ENCODE assay signal across 10 cellular contexts in genomic region chr1:20358761-20359263, GRCh38.
DNase-seq lines count a peak whose midpoint lies in the region; ATAC-seq and TF ChIP-seq lines count a peak whose summit lies in the region.
"Had no signal": no experiment of that assay in that cellular context is flagged by ENCODE, and none has a peak within 500 bp of the region (broad histone marks: within the 10 kb centered on the region; RNA-seq: fewer than 3 reads in every experiment).

No MANE protein-coding gene starts in this region.

- peaks cover 6 to 7% of the 10 kb centered on the region in 2 donors for H3K4me1 Mint-ChIP-seq in effector memory CD8-positive, alpha-beta T cell (ENCODE audit: low read depth in 2 of 2)
- peaks cover 22% of the 10 kb centered on the region for H3K4me1 Mint-ChIP-seq in activated naive CD4-positive, alpha-beta T cell treated with anti-CD3 and anti-CD28 coated beads for 36 hours (ENCODE audit: low read depth)

- H3K4me3 Mint-ChIP-seq in effector memory CD8-positive, alpha-beta T cell = no peak overlapping the region
- H3K4me3 Mint-ChIP-seq in activated naive CD4-positive, alpha-beta T cell treated with anti-CD3 and anti-CD28 coated beads for 36 hours = no peak overlapping the region

- no peaks in the 10 kb centered on the region for H3K36me3 Mint-ChIP-seq in effector memory CD8-positive, alpha-beta T cell (ENCODE audit: insufficient read depth)
- H3K36me3 Mint-ChIP-seq in activated naive CD4-positive, alpha-beta T cell treated with anti-CD3 and anti-CD28 coated beads for 36 hours (ENCODE audit: low read depth) = no peaks in the 10 kb centered on the region

- no TSS peak for BruUV-seq in mammary epithelial cell (replicated peaks; lab: Mats Ljungman, UMichigan)

- in situ Hi-C loops in mammary epithelial cell (cut with MboI; ENCODE audit: low sequenced_read_pairs in 2 of 2) = no loop called here

- intact Hi-C loops in mammary epithelial cell (cut with micrococcal nuclease) = loop anchor here (5.0 kb wide), 1 partner anchor 127 kb away; no protein-coding TSS in a partner anchor
- intact Hi-C loops in activated naive CD4-positive, alpha-beta T cell treated with anti-CD3 and anti-CD28 coated beads for 36 hours (cut with micrococcal nuclease) = loop anchor here (1.0 to 2.0 kb wide), 4 partner anchors 37 to 146 kb away; no protein-coding TSS in a partner anchor

- peak overlapping the region; percentile 6 for H3K4me2 ChIP-seq in mammary epithelial cell (ENCODE audit: insufficient read depth, low read depth, low read length)

- H3K27me3 Mint-ChIP-seq in effector memory CD8-positive, alpha-beta T cell = peaks cover 41 to 96% of the 10 kb centered on the region in 2 donors
- peaks cover 39% of the 10 kb centered on the region for H3K27me3 Mint-ChIP-seq in activated naive CD4-positive, alpha-beta T cell treated with anti-CD3 and anti-CD28 coated beads for 36 hours (ENCODE audit: low read depth)

- H4K20me1 ChIP-seq in mammary epithelial cell (ENCODE audit: insufficient read depth, low read length) = no peaks in the 10 kb centered on the region

- WGBS in mammary epithelial cell (ENCODE audit: low coverage, missing lambda C conversion rate) = 50% methylated on average over 12 of the region's 12 CpGs

- H3K9ac ChIP-seq in mammary epithelial cell (ENCODE audit: insufficient read depth, low read length) (no peak overlapping the region), mucosa of rectum (ENCODE audit: low read depth in 1 of 2, low read length in 2 of 2) (peak overlapping the region in 1 of 2 donors; percentile 21)

- TF ChIP-seq CTCF in mammary epithelial cell (conservative IDR thresholded peaks at IDR 0.05 in 1 of 2, IDR thresholded peaks at IDR 0.05 in 1 of 2; ENCODE audit: extremely low read depth in 1 of 2, insufficient read depth in 1 of 2, low read depth in 1 of 2, low read length in 2 of 2) = no peak

- DNase-seq in DMS 273 treated with DMSO at 0.1 percent for 48 hours (lab: John Stamatoyannopoulos, UW) = peak; percentile 22
- DNase-seq in NCI-H2029 treated with DMSO at 0.1 percent for 48 hours (lab: John Stamatoyannopoulos, UW) = peak; percentile 19
- peak; percentile 29 for DNase-seq in mammary epithelial cell
- DNase-seq in effector memory CD8-positive, alpha-beta T cell = no peak
- DNase-seq in activated naive CD4-positive, alpha-beta T cell treated with anti-CD3 and anti-CD28 coated beads for 36 hours = no peak
- DNase-seq in retina = no peak

- H3K4me1 ChIP-seq in mammary epithelial cell (ENCODE audit: insufficient read depth, low read length) (peaks cover 51% of the 10 kb centered on the region), mucosa of rectum (ENCODE audit: control insufficient read depth in 2 of 2, insufficient read depth in 2 of 2, low read length in 2 of 2) (peaks cover 10 to 17% of the 10 kb centered on the region in 2 donors)

- H3K9me3 Mint-ChIP-seq in effector memory CD8-positive, alpha-beta T cell = no peaks in the 10 kb centered on the region
- no peaks in the 10 kb centered on the region for H3K9me3 Mint-ChIP-seq in activated naive CD4-positive, alpha-beta T cell treated with anti-CD3 and anti-CD28 coated beads for 36 hours

- H3K27me3 ChIP-seq in mammary epithelial cell (ENCODE audit: insufficient read depth, low read length) (no peaks in the 10 kb centered on the region), mucosa of rectum (ENCODE audit: control insufficient read depth in 2 of 2, insufficient read depth in 2 of 2, low read length in 2 of 2) (peaks cover 0 to 2% of the 10 kb centered on the region in 2 donors)

- H3K36me3 ChIP-seq in mammary epithelial cell (ENCODE audit: insufficient read depth, low read length) (no peaks in the 10 kb centered on the region), mucosa of rectum (ENCODE audit: control insufficient read depth in 2 of 2, insufficient read depth in 2 of 2, low read length in 2 of 2) (no peaks in the 10 kb centered on the region)
- H3K36me3 ChIP-seq: neutrophil had no signal

- no peak for ATAC-seq in effector memory CD8-positive, alpha-beta T cell (replicated peaks)
- ATAC-seq in HG02588 (IDR thresholded peaks at IDR 0.05; ENCODE audit: unreplicated experiment) = no peak

- no peaks in the 10 kb centered on the region for H3K79me2 ChIP-seq in mammary epithelial cell (ENCODE audit: insufficient read depth, low read length)

- dilution Hi-C loops in mammary epithelial cell (cut with HindIII; ENCODE audit: low sequenced_read_pairs) = no loop called here

- H3K27ac ChIP-seq in mammary epithelial cell (ENCODE audit: insufficient read depth, low read depth, low read length) (no peak overlapping the region), mucosa of rectum (ENCODE audit: low read depth in 2 of 2, low read length in 2 of 2) (peak overlapping the region; percentile 39 to 73)
- H3K27ac ChIP-seq: neutrophil, SK-N-MC had no signal

- CTCF ChIA-PET in mammary epithelial cell (lab: Charles Lee; ENCODE audit: low non-redundant PET) = no interaction called here
- CTCF ChIA-PET in activated naive CD4-positive, alpha-beta T cell treated with anti-CD3 and anti-CD28 coated beads for 36 hours (lab: Charles Lee) = interaction anchor here (1.0 to 4.0 kb wide), 4 partner anchors 8 to 136 kb away, joined by 3 to 19 read pairs (median 3); no protein-coding TSS in a partner anchor

- no peak overlapping the region for H3K27ac Mint-ChIP-seq in effector memory CD8-positive, alpha-beta T cell
- H3K27ac Mint-ChIP-seq in activated naive CD4-positive, alpha-beta T cell treated with anti-CD3 and anti-CD28 coated beads for 36 hours = no peak overlapping the region

- H3K9me3 ChIP-seq in mammary epithelial cell (replicated peaks; ENCODE audit: insufficient read depth, low read length) (no peaks in the 10 kb centered on the region), mucosa of rectum (ENCODE audit: control insufficient read depth in 2 of 2, low read length in 2 of 2) (no peaks in the 10 kb centered on the region)
- H3K9me3 ChIP-seq: neutrophil had no signal

- no peak overlapping the region for H3K4me3 ChIP-seq in mammary epithelial cell (replicated peaks in 1 of 3; ENCODE audit: insufficient read depth in 1 of 3, low read depth in 2 of 3, low read length in 3 of 3)
- peak overlapping the region; percentile 31 to 60 for H3K4me3 ChIP-seq in mucosa of rectum (ENCODE audit: low read length in 2 of 2)
- H3K4me3 ChIP-seq: SK-N-MC had no signal

- H2AFZ ChIP-seq in mammary epithelial cell (ENCODE audit: low read depth, low read length) = no peak overlapping the region

Comparison
In these comparisons a context has a peak if more than half of its experiments do, and no peak if none do; other contexts are left out.
1. DNase-seq: peak in DMS 273 treated with DMSO at 0.1 percent for 48 hours (single experiment), NCI-H2029 treated with DMSO at 0.1 percent for 48 hours (single experiment) and mammary epithelial cell (single experiment); none in effector memory CD8-positive, alpha-beta T cell (0 of 3), activated naive CD4-positive, alpha-beta T cell treated with anti-CD3 and anti-CD28 coated beads for 36 hours (single experiment) and retina (single experiment).
2. H3K4me3 ChIP-seq: peak in mucosa of rectum (2 of 2); none in mammary epithelial cell (0 of 3).